In the genomic region with DNA sequence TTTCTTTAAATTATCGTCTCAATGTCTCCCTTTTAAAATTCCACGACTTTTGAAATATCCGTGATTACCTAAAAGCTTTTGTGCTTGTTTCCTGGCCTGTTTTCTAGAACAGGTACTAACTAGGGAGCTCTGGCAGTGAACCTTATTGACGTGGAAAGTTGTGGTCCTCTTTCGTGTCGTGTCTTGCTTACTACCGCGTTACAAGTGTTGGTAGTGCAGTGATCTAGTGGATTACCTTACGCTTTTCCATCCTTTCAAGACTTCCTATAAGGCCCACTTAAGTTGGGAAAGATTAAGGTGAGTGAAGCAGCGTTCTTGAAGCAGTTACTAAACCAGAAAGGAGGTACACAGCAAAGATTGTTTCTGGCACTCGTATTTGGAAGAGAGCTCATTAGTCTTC, we compare ENCODE assay signal across 8 cellular contexts. TPM values are rescaled to one million over a fixed set of nuclear protein-coding genes. Genes with fewer than 3 reads are reported as not detected.
DNase-seq lines count a peak whose midpoint lies in the region; ATAC-seq and TF ChIP-seq lines count a peak whose summit lies in the region.

No MANE protein-coding gene starts in this region.

- H3K9ac ChIP-seq in endocrine pancreas (ENCODE audit: control insufficient read depth, insufficient read depth, low read length): peak overlapping the region; percentile 86

- peak overlapping the region; percentile 75 for H3K27ac ChIP-seq in PC-9

- 0 out of 2 replicates have a peak, but pooled peaks cover 9% of the 10 kb centered on the region for H3K36me3 ChIP-seq in PC-9 (ENCODE audit: low read depth)
- H3K36me3 ChIP-seq in endocrine pancreas (ENCODE audit: control insufficient read depth, insufficient read depth, low read length): no peaks in the 10 kb centered on the region

- intact Hi-C loops in PC-9 (cut with micrococcal nuclease; ENCODE audit: unreplicated experiment): loop anchor here (5.0 kb wide), 1 partner anchor 270 kb away; a partner anchor contains a TSS

- H3K4me1 Mint-ChIP-seq in nephron progenitor cell: peaks cover 45% of the 10 kb centered on the region

- peak overlapping the region; percentile 96 for H3K4me2 ChIP-seq in PC-9

- H3K27me3 Mint-ChIP-seq in nephron progenitor cell (ENCODE audit: low read depth, poor library complexity): peaks cover 4% of the 10 kb centered on the region

- H3K4me1 ChIP-seq in PC-9 (replicated peaks; ENCODE audit: insufficient read depth) (no peaks in the 10 kb centered on the region; the same call in 1 of the 2 replicates), endocrine pancreas (ENCODE audit: control insufficient read depth, insufficient read depth, low read length) (peaks cover 16% of the 10 kb centered on the region)

- H3K79me2 ChIP-seq in PC-9 (ENCODE audit: low read depth): peaks cover 27% of the 10 kb centered on the region

- H4K20me1 ChIP-seq in PC-9 (ENCODE audit: insufficient read depth): peaks cover 15% of the 10 kb centered on the region

- no peaks in the 10 kb centered on the region for H3K9me2 ChIP-seq in PC-9 (ENCODE audit: insufficient read depth)

- POLR2A ChIA-PET in PC-9 (lab: Charles Lee; ENCODE audit: unreplicated experiment): interaction anchor here (0.6 kb wide), 1 partner anchor 75 kb away, joined by 3 read pairs; no protein-coding TSS in a partner anchor

- ATAC-seq in GM21737 (IDR thresholded peaks at IDR 0.05; ENCODE audit: unreplicated experiment): no peak
- no peak for ATAC-seq in esophagus mucosa

- H3F3A ChIP-seq in PC-9 (ENCODE audit: insufficient read depth, low read depth): 0 out of 2 replicates have a peak, but pooled peaks cover 6% of the 10 kb centered on the region

- no peaks in the 10 kb centered on the region for H3K9me3 Mint-ChIP-seq in nephron progenitor cell

- peak overlapping the region; percentile 97 for H3K27ac Mint-ChIP-seq in nephron progenitor cell

- DNase-seq in NCI-H2227 treated with DMSO at 0.1 percent for 48 hours (lab: John Stamatoyannopoulos, UW) (peak; percentile 3), NCI-H2227 (lab: John Stamatoyannopoulos, UW; ENCODE audit: unreplicated experiment) (no peak), PC-9 (no peak), nephron progenitor cell (no peak), D341Med (ENCODE audit: low spot score) (no peak)

- BruUV-seq in PC-9 (replicated peaks; lab: Mats Ljungman, UMichigan): no TSS peak

- H3K36me3 Mint-ChIP-seq in nephron progenitor cell (ENCODE audit: low read depth): peaks cover 34% of the 10 kb centered on the region

- peak overlapping the region; percentile 96 for H3K4me3 Mint-ChIP-seq in nephron progenitor cell

- H3K4me3 ChIP-seq in PC-9: peak overlapping the region; percentile 98
- H3K4me3 ChIP-seq in endocrine pancreas (ENCODE audit: control insufficient read depth, insufficient read depth, low read length): peak overlapping the region; percentile 99

- no peak overlapping the region for H2AFZ ChIP-seq in PC-9

- TF ChIP-seq CTCF in PC-9 (conservative IDR thresholded peaks at IDR 0.05) (no peak), nephron progenitor cell (IDR thresholded peaks at IDR 0.05) (no peak)

- H3K27me3 ChIP-seq in PC-9 (ENCODE audit: insufficient read depth, low read depth) (no peaks in the 10 kb centered on the region), endocrine pancreas (ENCODE audit: control insufficient read depth, insufficient read depth, low read length) (no peaks in the 10 kb centered on the region)

- CTCF ChIA-PET in PC-9 (lab: Charles Lee): interaction anchor here (1.5 kb wide), 1 partner anchor 100 kb away, joined by 5 read pairs; no protein-coding TSS in a partner anchor

- H3K9me3 ChIP-seq in PC-9 (ENCODE audit: insufficient read depth, low read depth): no peaks in the 10 kb centered on the region
- no peaks in the 10 kb centered on the region for H3K9me3 ChIP-seq in endocrine pancreas (ENCODE audit: control insufficient read depth, low read length)

RNA-seq across cellular contexts. Expression of a gene that starts 1.9 kb away (rescaled TPM):
- 58.3 and 66.9 TPM in 2 replicates for total RNA-seq in PC-9 (2021)
- 66.7 TPM for total RNA-seq in esophagus mucosa

RNA-seq across cellular contexts. Expression of a gene that starts 35.4 kb away (rescaled TPM):
- not detected in 2 replicates for total RNA-seq in PC-9 (2021)
- total RNA-seq in esophagus mucosa: 0.44 TPM
